Comparison of ENCODE assay signal across 28 cellular contexts in genomic region chr6:51257938-51258337, GRCh38.
"Had no signal": no experiment of that assay in that cellular context is flagged by ENCODE, and none has a peak within 500 bp of the region (broad histone marks: within the 10 kb centered on the region; RNA-seq: fewer than 3 reads in every experiment).

No MANE protein-coding gene starts in this region.

- H3K27ac Mint-ChIP-seq: stimulated activated effector memory CD8-positive, alpha-beta T cell treated with anti-CD3 and anti-CD28 coated beads, Interleukin-12 subunit alpha, Interleukin-12 subunit beta, amount 100 ng/mL, for 72 hours; stimulated activated memory B cell treated with anti-CD40 and anti-IgM and Interleukin-4, amounts not matched to agents 10 μg/mL and 1 μg/mL and 100 μg/mL, for 72 hours; stimulated activated naive B cell treated with anti-CD40 and anti-IgM and Interleukin-4, amounts not matched to agents 10 μg/mL and 1 μg/mL and 100 μg/mL, for 72 hours; stimulated activated naive CD8-positive, alpha-beta T cell treated with anti-CD3 and anti-CD28 coated beads, Interleukin-15, amount 100 ng/mL, for 72 hours; stimulated activated naive CD8-positive, alpha-beta T cell treated with anti-CD3 and anti-CD28 coated beads, Interleukin-15, Interleukin-2, amounts not matched to agents 100 ng/mL and 50 ng/mL, for 24 hours; type B pancreatic cell had no signal

- ATAC-seq: stimulated activated effector memory CD8-positive, alpha-beta T cell treated with anti-CD3 and anti-CD28 coated beads, Interleukin-12 subunit alpha, Interleukin-12 subunit beta, amount 100 ng/mL, for 72 hours; stimulated activated memory B cell treated with anti-CD40 and anti-IgM and Interleukin-4, amounts not matched to agents 10 μg/mL and 1 μg/mL and 100 μg/mL, for 72 hours; stimulated activated naive B cell treated with anti-CD40 and anti-IgM and Interleukin-4, amounts not matched to agents 10 μg/mL and 1 μg/mL and 100 μg/mL, for 72 hours; stimulated activated naive CD8-positive, alpha-beta T cell treated with anti-CD3 and anti-CD28 coated beads, Interleukin-15, amount 100 ng/mL, for 72 hours; stimulated activated naive CD8-positive, alpha-beta T cell treated with anti-CD3 and anti-CD28 coated beads, Interleukin-15, Interleukin-2, amounts not matched to agents 100 U/mL and 50 U/mL, for 24 hours; upper lobe of right lung had no signal

- H3K4me1 Mint-ChIP-seq: stimulated activated effector memory CD8-positive, alpha-beta T cell treated with anti-CD3 and anti-CD28 coated beads, Interleukin-12 subunit alpha, Interleukin-12 subunit beta, amount 100 ng/mL, for 72 hours; stimulated activated memory B cell treated with anti-CD40 and anti-IgM and Interleukin-4, amounts not matched to agents 10 μg/mL and 1 μg/mL and 100 μg/mL, for 72 hours; stimulated activated naive B cell treated with anti-CD40 and anti-IgM and Interleukin-4, amounts not matched to agents 10 μg/mL and 1 μg/mL and 100 μg/mL, for 72 hours; stimulated activated naive CD8-positive, alpha-beta T cell treated with anti-CD3 and anti-CD28 coated beads, Interleukin-15, amount 100 ng/mL, for 72 hours had no signal

- FAIRE-seq: urothelium cell line had no signal

- H3K4me3 ChIP-seq: stomach, suprapubic skin, testis, thoracic aorta, thyroid gland, tibial artery, tibial nerve, transverse colon, upper lobe of left lung, upper lobe of right lung, uterus, vagina had no signal

- H3K4me1 ChIP-seq: stomach, suprapubic skin, testis, thyroid gland, tibial artery, tibial nerve, transverse colon, upper lobe of left lung, upper lobe of right lung, uterus, vagina had no signal

- DNase-seq: stimulated activated CD4-positive, alpha-beta T cell treated with anti-CD3 and anti-CD28 coated beads, Interleukin-2, amount 100 ng/mL, for 48 hours; stimulated activated CD4-positive, alpha-beta T cell treated with anti-CD3 and anti-CD28 coated beads, Interleukin-4, amount 100 ng/mL, for 1 hour; stimulated activated CD4-positive, alpha-beta T cell treated with anti-CD3 and anti-CD28 coated beads, Interleukin-4, amount 100 ng/mL, for 24 hours; stimulated activated CD4-positive, alpha-beta T cell treated with anti-CD3 and anti-CD28 coated beads, Interleukin-4, amount 100 ng/mL, for 4 hours; stimulated activated CD8-positive, alpha-beta memory T cell treated with anti-CD3 and anti-CD28 coated beads, Interleukin-4, amount 100 ng/mL, for 48 hours; stimulated activated naive B cell treated with anti-CD40 and anti-IgM and Interleukin-4, amounts not matched to agents 10 μg/mL and 1 μg/mL and 100 μg/mL, for 72 hours; stimulated activated naive CD4-positive, alpha-beta T cell; stimulated activated naive CD4-positive, alpha-beta T cell treated with Interleukin-2 at 50 U/mL for 16 hours; stimulated activated naive CD8-positive, alpha-beta T cell treated with anti-CD3 and anti-CD28 coated beads, Interleukin-15, amount 100 ng/mL, for 72 hours; stimulated activated naive CD8-positive, alpha-beta T cell treated with anti-CD3 and anti-CD28 coated beads, Interleukin-15, Interleukin-2, amounts not matched to agents 100 U/mL and 50 U/mL, for 24 hours; stomach; substantia nigra; testis; thyroid gland; tibial artery; transverse colon; upper lobe of left lung; upper lobe of right lung; uterus had no signal

- H3K27me3 Mint-ChIP-seq: stimulated activated memory B cell treated with anti-CD40 and anti-IgM and Interleukin-4, amounts not matched to agents 10 μg/mL and 1 μg/mL and 100 μg/mL, for 72 hours; stimulated activated naive B cell treated with anti-CD40 and anti-IgM and Interleukin-4, amounts not matched to agents 10 μg/mL and 1 μg/mL and 100 μg/mL, for 72 hours; stimulated activated naive CD8-positive, alpha-beta T cell treated with anti-CD3 and anti-CD28 coated beads, Interleukin-15, amount 100 ng/mL, for 72 hours; stimulated activated naive CD8-positive, alpha-beta T cell treated with anti-CD3 and anti-CD28 coated beads, Interleukin-15, Interleukin-2, amounts not matched to agents 100 ng/mL and 50 ng/mL, for 24 hours; type B pancreatic cell had no signal

- H3K36me3 Mint-ChIP-seq: stimulated activated effector memory CD8-positive, alpha-beta T cell treated with anti-CD3 and anti-CD28 coated beads, Interleukin-12 subunit alpha, Interleukin-12 subunit beta, amount 100 ng/mL, for 72 hours; stimulated activated memory B cell treated with anti-CD40 and anti-IgM and Interleukin-4, amounts not matched to agents 10 μg/mL and 1 μg/mL and 100 μg/mL, for 72 hours; stimulated activated naive B cell treated with anti-CD40 and anti-IgM and Interleukin-4, amounts not matched to agents 10 μg/mL and 1 μg/mL and 100 μg/mL, for 72 hours; type B pancreatic cell had no signal

- H3K36me3 ChIP-seq: stomach, suprapubic skin, thoracic aorta, thyroid gland, tibial artery, tibial nerve, transverse colon, upper lobe of left lung, upper lobe of right lung, uterus, vagina had no signal

- H3K27ac ChIP-seq: stomach, suprapubic skin, testis, thoracic aorta, thyroid gland, tibial artery, tibial nerve, transverse colon, upper lobe of left lung, upper lobe of right lung, uterus, vagina had no signal

- H3K9me3 ChIP-seq: stomach, suprapubic skin, testis, thoracic aorta, thyroid gland, tibial artery, tibial nerve, transverse colon, upper lobe of left lung, upper lobe of right lung, uterus, vagina had no signal

- H3K4me3 Mint-ChIP-seq: stimulated activated effector memory CD8-positive, alpha-beta T cell treated with anti-CD3 and anti-CD28 coated beads, Interleukin-12 subunit alpha, Interleukin-12 subunit beta, amount 100 ng/mL, for 72 hours; stimulated activated memory B cell treated with anti-CD40 and anti-IgM and Interleukin-4, amounts not matched to agents 10 μg/mL and 1 μg/mL and 100 μg/mL, for 72 hours; stimulated activated naive B cell treated with anti-CD40 and anti-IgM and Interleukin-4, amounts not matched to agents 10 μg/mL and 1 μg/mL and 100 μg/mL, for 72 hours; stimulated activated naive CD8-positive, alpha-beta T cell treated with anti-CD3 and anti-CD28 coated beads, Interleukin-15, amount 100 ng/mL, for 72 hours; stimulated activated naive CD8-positive, alpha-beta T cell treated with anti-CD3 and anti-CD28 coated beads, Interleukin-15, Interleukin-2, amounts not matched to agents 100 ng/mL and 50 ng/mL, for 24 hours; type B pancreatic cell had no signal

- H3K27me3 ChIP-seq: stomach, suprapubic skin, testis, thyroid gland, tibial artery, tibial nerve, transverse colon, upper lobe of left lung, upper lobe of right lung, uterus, vagina had no signal

- H3K9me3 Mint-ChIP-seq: stimulated activated effector memory CD8-positive, alpha-beta T cell treated with anti-CD3 and anti-CD28 coated beads, Interleukin-12 subunit alpha, Interleukin-12 subunit beta, amount 100 ng/mL, for 72 hours; stimulated activated memory B cell treated with anti-CD40 and anti-IgM and Interleukin-4, amounts not matched to agents 10 μg/mL and 1 μg/mL and 100 μg/mL, for 72 hours; stimulated activated naive B cell treated with anti-CD40 and anti-IgM and Interleukin-4, amounts not matched to agents 10 μg/mL and 1 μg/mL and 100 μg/mL, for 72 hours; stimulated activated naive CD8-positive, alpha-beta T cell treated with anti-CD3 and anti-CD28 coated beads, Interleukin-15, amount 100 ng/mL, for 72 hours; stimulated activated naive CD8-positive, alpha-beta T cell treated with anti-CD3 and anti-CD28 coated beads, Interleukin-15, Interleukin-2, amounts not matched to agents 100 ng/mL and 50 ng/mL, for 24 hours; type B pancreatic cell had no signal
